ENCODE assay signal across 29 cellular contexts in genomic region chr17:53227101-53227500, GRCh38.
"Had no signal": no experiment of that assay in that cellular context is flagged by ENCODE, and none has a peak within 500 bp of the region (broad histone marks: within the 10 kb centered on the region; RNA-seq: fewer than 3 reads in every experiment).

No MANE protein-coding gene starts in this region.

- DNase-seq: activated CD4-positive, alpha-beta memory T cell treated with anti-CD3 and anti-CD28 coated beads for 36 hours; activated CD4-positive, alpha-beta T cell treated with anti-CD3 and anti-CD28 coated beads for 36 hours; activated CD4-positive, alpha-beta T cell treated with anti-CD3 and anti-CD28 coated beads, Interleukin-2, amount 10 ng/mL, durations not matched to agents 24 days and 14 days; activated CD4-positive, CD25-positive, alpha-beta regulatory T cell; activated CD4-positive, CD25-positive, alpha-beta regulatory T cell treated with anti-CD3 and anti-CD28 coated beads, Interleukin-2, amount 50 U/mL, for 72 hours; activated CD8-positive, alpha-beta memory T cell treated with anti-CD3 and anti-CD28 coated beads, Interleukin-2, amount 50 U/mL, for 48 hours; activated gamma-delta T cell; activated naive CD4-positive, alpha-beta T cell; activated naive CD4-positive, alpha-beta T cell treated with anti-CD3 and anti-CD28 coated beads, Interleukin-2, amount 10 ng/mL, durations not matched to agents 7 days and 5 days; activated naive CD8-positive, alpha-beta T cell treated with anti-CD3 and anti-CD28 coated beads, Interleukin-2, amount 10 ng/mL, durations not matched to agents 7 days and 5 days; activated T-cell treated with anti-CD3 and anti-CD28 coated beads for 4 hours; activated T-cell treated with anti-CD3 and anti-CD28 coated beads, Interleukin-2, amount 50 U/mL, for 24 hours; activated T-cell treated with anti-CD3 and anti-CD28 coated beads, Interleukin-2, amount 50 U/mL, for 72 hours; central memory CD4-positive, alpha-beta T cell; cerebellar nuclear complex; colonic mucosa; effector CD4-positive, alpha-beta T cell; effector memory CD8-positive, alpha-beta T cell; esophagus squamous epithelium; gastrocnemius medialis; glutamatergic neuron; heart left ventricle; T-helper 2 cell had no signal

- H3K36me3 ChIP-seq: ascending aorta, breast epithelium, cardiac muscle cell, colonic mucosa, esophagus squamous epithelium, gastrocnemius medialis, heart left ventricle had no signal

- H3K4me3 Mint-ChIP-seq: activated CD4-positive, alpha-beta memory T cell treated with anti-CD3 and anti-CD28 coated beads for 36 hours; activated CD4-positive, alpha-beta T cell treated with anti-CD3 and anti-CD28 coated beads for 36 hours; activated CD4-positive, alpha-beta T cell treated with anti-CD3 and anti-CD28 coated beads, Interleukin-2, amount 10 ng/mL, durations not matched to agents 24 days and 14 days; activated naive CD4-positive, alpha-beta T cell treated with anti-CD3 and anti-CD28 coated beads, Interleukin-2, amount 10 ng/mL, durations not matched to agents 7 days and 5 days; activated naive CD8-positive, alpha-beta T cell treated with anti-CD3 and anti-CD28 coated beads, Interleukin-2, amount 10 ng/mL, durations not matched to agents 7 days and 5 days; activated T-cell treated with anti-CD3 and anti-CD28 coated beads, Interleukin-2, amount 50 U/mL, for 24 hours; activated T-cell treated with anti-CD3 and anti-CD28 coated beads, Interleukin-2, amount 50 U/mL, for 72 hours; brain; effector memory CD8-positive, alpha-beta T cell had no signal

- H3K36me3 Mint-ChIP-seq: activated CD4-positive, alpha-beta memory T cell treated with anti-CD3 and anti-CD28 coated beads for 36 hours; activated naive CD4-positive, alpha-beta T cell treated with anti-CD3 and anti-CD28 coated beads, Interleukin-2, amount 10 ng/mL, durations not matched to agents 7 days and 5 days; activated naive CD4-positive, alpha-beta T cell treated with anti-CD3 and anti-CD28 coated beads, Interleukin-2, amount 50 U/mL, for 72 hours; activated naive CD8-positive, alpha-beta T cell treated with anti-CD3 and anti-CD28 coated beads, Interleukin-2, amount 10 ng/mL, durations not matched to agents 7 days and 5 days; brain had no signal

- H3K4me3 ChIP-seq: ascending aorta, breast epithelium, cardiac muscle cell, colonic mucosa, esophagus squamous epithelium, gastrocnemius medialis, heart left ventricle had no signal

- H3K4me1 Mint-ChIP-seq: activated CD4-positive, alpha-beta T cell treated with anti-CD3 and anti-CD28 coated beads for 36 hours; activated CD4-positive, alpha-beta T cell treated with anti-CD3 and anti-CD28 coated beads, Interleukin-2, amount 10 ng/mL, durations not matched to agents 24 days and 14 days; activated naive CD4-positive, alpha-beta T cell treated with anti-CD3 and anti-CD28 coated beads, Interleukin-2, amount 10 ng/mL, durations not matched to agents 7 days and 5 days; activated naive CD8-positive, alpha-beta T cell treated with anti-CD3 and anti-CD28 coated beads, Interleukin-2, amount 10 ng/mL, durations not matched to agents 7 days and 5 days; brain had no signal

- ATAC-seq: activated CD4-positive, alpha-beta T cell treated with anti-CD3 and anti-CD28 coated beads for 36 hours; activated naive CD4-positive, alpha-beta T cell treated with anti-CD3 and anti-CD28 coated beads, Interleukin-2, amount 50 U/mL, for 72 hours; activated T-cell treated with anti-CD3 and anti-CD28 coated beads, Interleukin-2, amount 50 U/mL, for 72 hours; effector memory CD8-positive, alpha-beta T cell; gastrocnemius medialis; heart left ventricle had no signal

- H3K27me3 Mint-ChIP-seq: activated CD4-positive, alpha-beta memory T cell treated with anti-CD3 and anti-CD28 coated beads for 36 hours; activated CD4-positive, alpha-beta T cell treated with anti-CD3 and anti-CD28 coated beads for 36 hours; activated CD4-positive, alpha-beta T cell treated with anti-CD3 and anti-CD28 coated beads, Interleukin-2, amount 10 ng/mL, durations not matched to agents 24 days and 14 days; activated naive CD4-positive, alpha-beta T cell treated with anti-CD3 and anti-CD28 coated beads, Interleukin-2, amount 10 ng/mL, durations not matched to agents 7 days and 5 days; activated naive CD8-positive, alpha-beta T cell treated with anti-CD3 and anti-CD28 coated beads, Interleukin-2, amount 10 ng/mL, durations not matched to agents 7 days and 5 days; activated T-cell treated with anti-CD3 and anti-CD28 coated beads, Interleukin-2, amount 50 U/mL, for 24 hours; effector memory CD8-positive, alpha-beta T cell had no signal

- H3K27ac Mint-ChIP-seq: activated CD4-positive, alpha-beta memory T cell treated with anti-CD3 and anti-CD28 coated beads for 36 hours; activated CD4-positive, alpha-beta T cell treated with anti-CD3 and anti-CD28 coated beads for 36 hours; activated CD4-positive, alpha-beta T cell treated with anti-CD3 and anti-CD28 coated beads, Interleukin-2, amount 10 ng/mL, durations not matched to agents 24 days and 14 days; activated naive CD4-positive, alpha-beta T cell treated with anti-CD3 and anti-CD28 coated beads, Interleukin-2, amount 10 ng/mL, durations not matched to agents 7 days and 5 days; activated naive CD4-positive, alpha-beta T cell treated with anti-CD3 and anti-CD28 coated beads, Interleukin-2, amount 50 U/mL, for 72 hours; activated naive CD8-positive, alpha-beta T cell treated with anti-CD3 and anti-CD28 coated beads, Interleukin-2, amount 10 ng/mL, durations not matched to agents 7 days and 5 days; activated T-cell treated with anti-CD3 and anti-CD28 coated beads, Interleukin-2, amount 50 U/mL, for 24 hours; activated T-cell treated with anti-CD3 and anti-CD28 coated beads, Interleukin-2, amount 50 U/mL, for 72 hours; brain; effector memory CD8-positive, alpha-beta T cell had no signal

- H3K4me1 ChIP-seq: ascending aorta, breast epithelium, colonic mucosa, esophagus squamous epithelium, gastrocnemius medialis, heart left ventricle had no signal

- H3K9me3 ChIP-seq: ascending aorta, breast epithelium, colonic mucosa, esophagus squamous epithelium, gastrocnemius medialis had no signal

- H3K27ac ChIP-seq: ascending aorta, breast epithelium, cardiac muscle cell, colonic mucosa, epithelial cell of prostate, esophagus squamous epithelium, gastrocnemius medialis, heart left ventricle had no signal
